1 cellular context compared by ENCODE assay signal in genomic region chr1:213958346-213958745, GRCh38.
TF ChIP-seq lines count a peak whose summit lies in the region.

No MANE protein-coding gene starts in this region.

TF ChIP-seq in HepG2, 621 proteins besides CTCF, POLR2A, EP300 and RAD21 (continued from another document and continues in another):
- TF ChIP-seq TFE3 (CRISPR knock-in tag; IDR thresholded peaks at IDR 0.05) (no peak), DNMT1 (CRISPR knock-in tag; IDR thresholded peaks at IDR 0.05) (no peak), JUN (CRISPR knock-in tag; IDR thresholded peaks at IDR 0.05) (no peak), NR3C1 (CRISPR knock-in tag; IDR thresholded peaks at IDR 0.05) (no peak), PHF20 (CRISPR knock-in tag; IDR thresholded peaks at IDR 0.05) (no peak), ZC3H4 (CRISPR knock-in tag; IDR thresholded peaks at IDR 0.05; ENCODE audit: borderline replicate concordance) (no peak), ZNF234 (CRISPR knock-in tag; conservative IDR thresholded peaks at IDR 0.05) (no peak), CBX5 (CRISPR knock-in tag; IDR thresholded peaks at IDR 0.05; ENCODE audit: borderline replicate concordance) (no peak), AKNA (CRISPR knock-in tag; IDR thresholded peaks at IDR 0.05; ENCODE audit: borderline replicate concordance) (no peak), ZNF138 (CRISPR knock-in tag; IDR thresholded peaks at IDR 0.05; ENCODE audit: low read depth) (no peak), ZBTB4 (CRISPR knock-in tag; IDR thresholded peaks at IDR 0.05; ENCODE audit: borderline replicate concordance) (no peak), TARDBP (CRISPR knock-in tag; IDR thresholded peaks at IDR 0.05) (peak; percentile 58), KLF12 (CRISPR knock-in tag; IDR thresholded peaks at IDR 0.05; ENCODE audit: borderline replicate concordance) (no peak), SOX6 (IDR thresholded peaks at IDR 0.05) (no peak), SOX6 (CRISPR knock-in tag; IDR thresholded peaks at IDR 0.05) (peak; percentile 79), ZZZ3 (CRISPR knock-in tag; IDR thresholded peaks at IDR 0.05; ENCODE audit: borderline replicate concordance) (no peak), NR2F2 (IDR thresholded peaks at IDR 0.05; ENCODE audit: borderline replicate concordance, low read depth) (peak; percentile 82), NR2F1 (CRISPR knock-in tag; IDR thresholded peaks at IDR 0.05) (peak; percentile 21 to 78; a peak in 2 of 4 replicates), WIZ (CRISPR knock-in tag; IDR thresholded peaks at IDR 0.05) (no peak), KDM2A (CRISPR knock-in tag; IDR thresholded peaks at IDR 0.05; ENCODE audit: borderline replicate concordance, low read depth) (no peak), DDIT3 (CRISPR knock-in tag; IDR thresholded peaks at IDR 0.05) (no peak), ELF3 (CRISPR knock-in tag; IDR thresholded peaks at IDR 0.05) (no peak), MLLT10 (CRISPR knock-in tag; IDR thresholded peaks at IDR 0.05) (no peak), NPAS2 (CRISPR knock-in tag; IDR thresholded peaks at IDR 0.05; ENCODE audit: borderline replicate concordance) (no peak), ISL2 (CRISPR knock-in tag; IDR thresholded peaks at IDR 0.05) (peak; percentile 83; the same call in 1 of the 2 replicates), ZNF646 (CRISPR knock-in tag; IDR thresholded peaks at IDR 0.05) (0 out of 2 replicates have a peak, but pooled peaks have one; percentile 24), SMARCC2 (IDR thresholded peaks at IDR 0.05) (no peak), EED (CRISPR knock-in tag; IDR thresholded peaks at IDR 0.05) (no peak), FOSL1 (CRISPR knock-in tag; IDR thresholded peaks at IDR 0.05; ENCODE audit: borderline replicate concordance) (no peak), ZNF619 (CRISPR knock-in tag; IDR thresholded peaks at IDR 0.05) (no peak), THYN1 (CRISPR knock-in tag; IDR thresholded peaks at IDR 0.05; ENCODE audit: borderline replicate concordance, low read depth) (no peak), ZBTB14 (CRISPR knock-in tag; IDR thresholded peaks at IDR 0.05) (no peak), UBTF (CRISPR knock-in tag; IDR thresholded peaks at IDR 0.05) (no peak), ZNF329 (CRISPR knock-in tag; IDR thresholded peaks at IDR 0.05; ENCODE audit: low read depth) (no peak), TBL1XR1 (IDR thresholded peaks at IDR 0.05; ENCODE audit: borderline replicate concordance, low read length, partially characterized antibody) (no peak), KDM6A (CRISPR knock-in tag; IDR thresholded peaks at IDR 0.05; ENCODE audit: low read depth) (0 out of 2 replicates have a peak, but pooled peaks have one; percentile 30), PATZ1 (CRISPR knock-in tag; IDR thresholded peaks at IDR 0.05) (peak; percentile 75)
